22 cellular contexts compared by ENCODE assay signal in the genomic region with DNA sequence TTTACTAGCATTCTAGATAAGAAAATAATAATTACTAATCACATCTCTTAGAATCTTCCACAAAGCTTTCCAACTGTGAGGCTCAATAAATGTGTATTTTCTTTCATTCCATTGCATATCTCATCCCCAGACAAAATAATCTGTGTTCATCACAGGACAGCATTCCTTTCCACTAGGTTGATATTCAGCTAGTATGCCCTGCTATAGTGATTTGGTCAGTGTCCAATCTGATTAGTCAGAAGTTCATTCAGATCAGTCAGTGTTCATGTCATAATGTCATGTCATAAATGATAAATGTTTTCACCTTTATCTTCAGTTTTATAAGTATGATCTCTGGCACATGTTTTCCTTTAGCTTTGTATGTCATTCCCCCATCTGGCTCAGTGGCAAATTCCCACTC.
"Had no signal": no experiment of that assay in that cellular context is flagged by ENCODE, and none has a peak within 500 bp of the region (broad histone marks: within the 10 kb centered on the region; RNA-seq: fewer than 3 reads in every experiment).

No MANE protein-coding gene starts in this region.

- ATAC-seq: activated naive CD8-positive, alpha-beta T cell treated with anti-CD3 and anti-CD28 coated beads, Interleukin-2, amount 50 U/mL, for 24 hours; gastrocnemius medialis; heart right ventricle; pancreas; psoas muscle; right cardiac atrium; stimulated activated naive CD8-positive, alpha-beta T cell treated with anti-CD3 and anti-CD28 coated beads, Interleukin-15, Interleukin-2, amounts not matched to agents 100 U/mL and 50 U/mL, for 24 hours; T-helper 17 cell; upper lobe of right lung had no signal

- H3K4me3 ChIP-seq: coronary artery, esophagus squamous epithelium, gastrocnemius medialis, heart right ventricle, left ventricle myocardium inferior, pancreas, psoas muscle, thyroid gland, upper lobe of right lung had no signal

- DNase-seq: activated CD4-positive, alpha-beta memory T cell treated with anti-CD3 and anti-CD28 coated beads for 36 hours; activated CD4-positive, alpha-beta T cell treated with anti-CD3 and anti-CD28 coated beads for 4 hours; activated CD4-positive, CD25-positive, alpha-beta regulatory T cell; activated effector memory CD4-positive, alpha-beta T cell treated with anti-CD3 and anti-CD28 coated beads, Interleukin-2, amount 50 U/mL, for 16 hours; activated naive CD4-positive, alpha-beta T cell treated with anti-CD3 and anti-CD28 coated beads, Interleukin-2, amount 50 U/mL, for 16 hours; activated naive CD8-positive, alpha-beta T cell treated with anti-CD3 and anti-CD28 coated beads, Interleukin-2, amount 50 U/mL, for 24 hours; anterior cingulate cortex; esophagus squamous epithelium; gastrocnemius medialis; heart right ventricle; kidney; left ventricle myocardium inferior; pancreas; psoas muscle; right cardiac atrium; stimulated activated CD4-positive, alpha-beta T cell treated with anti-CD3 and anti-CD28 coated beads, Interleukin-4, amount 100 ng/mL, for 4 hours; stimulated activated naive CD8-positive, alpha-beta T cell treated with anti-CD3 and anti-CD28 coated beads, Interleukin-15, Interleukin-2, amounts not matched to agents 100 U/mL and 50 U/mL, for 24 hours; SW 1271; T-helper 17 cell; thyroid gland; upper lobe of right lung had no signal
